17 cellular contexts compared by ENCODE assay signal in genomic region chr7:50649259-50649885, GRCh38.
DNase-seq lines count a peak whose midpoint lies in the region; ATAC-seq, FAIRE-seq and TF ChIP-seq lines count a peak whose summit lies in the region.
"Had no signal": no experiment of that assay in that cellular context is flagged by ENCODE, and none has a peak within 500 bp of the region (broad histone marks: within the 10 kb centered on the region; RNA-seq: fewer than 3 reads in every experiment).

No MANE protein-coding gene starts in this region.

- no peaks in the 10 kb centered on the region for H3K36me3 ChIP-seq in bronchial epithelial cell (ENCODE audit: control insufficient read depth, insufficient read depth, low read length)
- H3K36me3 ChIP-seq: BE2C had no signal

- H3K4me3 Mint-ChIP-seq in activated CD4-positive, alpha-beta memory T cell treated with anti-CD3 and anti-CD28 coated beads, Interleukin-2, amount 10 ng/mL, durations not matched to agents 7 days and 5 days: no peak overlapping the region
- H3K4me3 Mint-ChIP-seq in activated CD4-positive, alpha-beta memory T cell treated with anti-CD3 and anti-CD28 coated beads for 36 hours: no peak overlapping the region
- H3K4me3 Mint-ChIP-seq in stimulated activated effector memory CD8-positive, alpha-beta T cell treated with anti-CD3 and anti-CD28 coated beads, Interleukin-12 subunit alpha, Interleukin-12 subunit beta, amount 100 ng/mL, for 72 hours: no peak overlapping the region
- H3K4me3 Mint-ChIP-seq in type B pancreatic cell: no peak overlapping the region
- H3K4me3 Mint-ChIP-seq: CD8-positive, alpha-beta T cell had no signal

- no peak for TF ChIP-seq POLR2A in lower leg skin (IDR thresholded peaks at IDR 0.05)

- POLR2A ChIA-PET in activated CD4-positive, alpha-beta memory T cell treated with anti-CD3 and anti-CD28 coated beads, Interleukin-2, amount 10 ng/mL, durations not matched to agents 7 days and 5 days (lab: Charles Lee): interaction anchor here (1.9 kb wide), 1 partner anchor 13 kb away, joined by 6 read pairs; no protein-coding TSS in a partner anchor
- POLR2A ChIA-PET in activated CD4-positive, alpha-beta memory T cell treated with anti-CD3 and anti-CD28 coated beads for 36 hours (lab: Charles Lee): no interaction called here

- H3K27me3 ChIP-seq in bronchial epithelial cell (ENCODE audit: control insufficient read depth, insufficient read depth, low read length): no peaks in the 10 kb centered on the region
- H3K27me3 ChIP-seq: BE2C had no signal

- H3K4me1 Mint-ChIP-seq in activated CD4-positive, alpha-beta memory T cell treated with anti-CD3 and anti-CD28 coated beads, Interleukin-2, amount 10 ng/mL, durations not matched to agents 7 days and 5 days: peaks cover 7% of the 10 kb centered on the region
- peaks cover 6% of the 10 kb centered on the region for H3K4me1 Mint-ChIP-seq in activated CD4-positive, alpha-beta memory T cell treated with anti-CD3 and anti-CD28 coated beads for 36 hours (ENCODE audit: low read depth)
- H3K4me1 Mint-ChIP-seq in stimulated activated effector memory CD8-positive, alpha-beta T cell treated with anti-CD3 and anti-CD28 coated beads, Interleukin-12 subunit alpha, Interleukin-12 subunit beta, amount 100 ng/mL, for 72 hours: peaks cover 5% of the 10 kb centered on the region
- peaks cover 4% of the 10 kb centered on the region for H3K4me1 Mint-ChIP-seq in type B pancreatic cell (ENCODE audit: unreplicated experiment)

- no peak for TF ChIP-seq CTCF in bronchial epithelial cell (IDR thresholded peaks at IDR 0.05; ENCODE audit: insufficient read depth, low read length, severe bottlenecking)
- TF ChIP-seq CTCF in lower leg skin (IDR thresholded peaks at IDR 0.05): no peak
- TF ChIP-seq CTCF in type B pancreatic cell (conservative IDR thresholded peaks at IDR 0.05): no peak
- TF ChIP-seq CTCF in GM20000 (IDR thresholded peaks at IDR 0.05; ENCODE audit: extremely low read depth, missing control alignments): no peak

- intact Hi-C loops in activated CD4-positive, alpha-beta memory T cell treated with anti-CD3 and anti-CD28 coated beads for 36 hours (cut with micrococcal nuclease): no loop called here
- intact Hi-C loops in lower leg skin (cut with DNase I; ENCODE audit: low total_unique reads): no loop called here

- CTCF ChIA-PET in activated CD4-positive, alpha-beta memory T cell treated with anti-CD3 and anti-CD28 coated beads, Interleukin-2, amount 10 ng/mL, durations not matched to agents 7 days and 5 days (lab: Charles Lee): interaction anchor here (1.0 to 1.4 kb wide), 3 partner anchors 16 to 511 kb away, joined by 3 to 4 read pairs (median 4); no protein-coding TSS in a partner anchor
- CTCF ChIA-PET in activated CD4-positive, alpha-beta memory T cell treated with anti-CD3 and anti-CD28 coated beads for 36 hours (lab: Charles Lee): interaction anchor here (1.0 kb wide), 1 partner anchor 16 kb away, joined by 4 read pairs; no protein-coding TSS in a partner anchor

- WGBS in lower leg skin, 2 donors: 95 to 98% methylated on average over 7 of the region's 7 CpGs

- H3K27ac Mint-ChIP-seq in activated CD4-positive, alpha-beta memory T cell treated with anti-CD3 and anti-CD28 coated beads, Interleukin-2, amount 10 ng/mL, durations not matched to agents 7 days and 5 days: no peak overlapping the region
- no peak overlapping the region for H3K27ac Mint-ChIP-seq in activated CD4-positive, alpha-beta memory T cell treated with anti-CD3 and anti-CD28 coated beads for 36 hours
- H3K27ac Mint-ChIP-seq in stimulated activated effector memory CD8-positive, alpha-beta T cell treated with anti-CD3 and anti-CD28 coated beads, Interleukin-12 subunit alpha, Interleukin-12 subunit beta, amount 100 ng/mL, for 72 hours: peak overlapping the region; percentile 71
- H3K27ac Mint-ChIP-seq in type B pancreatic cell: no peak overlapping the region
- H3K27ac Mint-ChIP-seq: CD8-positive, alpha-beta T cell had no signal

- no peak for ATAC-seq in stimulated activated effector memory CD8-positive, alpha-beta T cell treated with anti-CD3 and anti-CD28 coated beads, Interleukin-12 subunit alpha, Interleukin-12 subunit beta, amount 100 ng/mL, for 72 hours
- ATAC-seq: CD8-positive, alpha-beta T cell; HCT116 had no signal

- DNase-seq in activated CD4-positive, alpha-beta memory T cell treated with anti-CD3 and anti-CD28 coated beads, Interleukin-2, amount 10 ng/mL, durations not matched to agents 7 days and 5 days: peak; percentile 11
- DNase-seq in activated CD4-positive, alpha-beta memory T cell treated with anti-CD3 and anti-CD28 coated beads for 36 hours: no peak
- DNase-seq in bronchial epithelial cell (ENCODE audit: low read depth): no peak
- peak; percentile 6 to 67 for DNase-seq in lower leg skin (ENCODE audit: low spot score in 2 of 2)
- no peak for DNase-seq in stimulated activated effector memory CD8-positive, alpha-beta T cell treated with anti-CD3 and anti-CD28 coated beads, Interleukin-12 subunit alpha, Interleukin-12 subunit beta, amount 100 ng/mL, for 72 hours (ENCODE audit: low spot score in 2 of 2)
- DNase-seq in cerebellar cortex (ENCODE audit: low spot score): no peak
- no peak for DNase-seq in type B pancreatic cell (ENCODE audit: extremely low spot score, unreplicated experiment)
- DNase-seq in GM20000 (ENCODE audit: low spot score): no peak
- DNase-seq: BE2C, DMS79, NCI-H1105 treated with DMSO at 0.1 percent for 48 hours, NCI-H187, NCI-H345, NCI-H69 had no signal

- H3K4me3 ChIP-seq in bronchial epithelial cell (ENCODE audit: low read depth, low read length): no peak overlapping the region
- no peak overlapping the region for H3K4me3 ChIP-seq in lower leg skin (ENCODE audit: low read depth, poor library complexity, severe bottlenecking)

- H3K36me3 Mint-ChIP-seq in activated CD4-positive, alpha-beta memory T cell treated with anti-CD3 and anti-CD28 coated beads, Interleukin-2, amount 10 ng/mL, durations not matched to agents 7 days and 5 days (ENCODE audit: low read depth): no peaks in the 10 kb centered on the region
- no peaks in the 10 kb centered on the region for H3K36me3 Mint-ChIP-seq in activated CD4-positive, alpha-beta memory T cell treated with anti-CD3 and anti-CD28 coated beads for 36 hours
- H3K36me3 Mint-ChIP-seq in stimulated activated effector memory CD8-positive, alpha-beta T cell treated with anti-CD3 and anti-CD28 coated beads, Interleukin-12 subunit alpha, Interleukin-12 subunit beta, amount 100 ng/mL, for 72 hours: no peaks in the 10 kb centered on the region
- H3K36me3 Mint-ChIP-seq in type B pancreatic cell: peaks cover 10% of the 10 kb centered on the region
- H3K36me3 Mint-ChIP-seq: CD8-positive, alpha-beta T cell had no signal

- peaks cover 5% of the 10 kb centered on the region for H3K27me3 Mint-ChIP-seq in activated CD4-positive, alpha-beta memory T cell treated with anti-CD3 and anti-CD28 coated beads, Interleukin-2, amount 10 ng/mL, durations not matched to agents 7 days and 5 days
- H3K27me3 Mint-ChIP-seq in activated CD4-positive, alpha-beta memory T cell treated with anti-CD3 and anti-CD28 coated beads for 36 hours: no peaks in the 10 kb centered on the region
- no peaks in the 10 kb centered on the region for H3K27me3 Mint-ChIP-seq in type B pancreatic cell

- no peaks in the 10 kb centered on the region for H3K9me3 Mint-ChIP-seq in activated CD4-positive, alpha-beta memory T cell treated with anti-CD3 and anti-CD28 coated beads, Interleukin-2, amount 10 ng/mL, durations not matched to agents 7 days and 5 days
- H3K9me3 Mint-ChIP-seq in activated CD4-positive, alpha-beta memory T cell treated with anti-CD3 and anti-CD28 coated beads for 36 hours: no peaks in the 10 kb centered on the region
- H3K9me3 Mint-ChIP-seq in stimulated activated effector memory CD8-positive, alpha-beta T cell treated with anti-CD3 and anti-CD28 coated beads, Interleukin-12 subunit alpha, Interleukin-12 subunit beta, amount 100 ng/mL, for 72 hours: no peaks in the 10 kb centered on the region
- H3K9me3 Mint-ChIP-seq in type B pancreatic cell: no peaks in the 10 kb centered on the region
- H3K9me3 Mint-ChIP-seq: CD8-positive, alpha-beta T cell had no signal

- peak; percentile 95 for FAIRE-seq in bronchial epithelial cell (lab: Jason Lieb, UNC)
- FAIRE-seq: D721Med had no signal

Comparison
In these comparisons a context has a peak if more than half of its experiments do, and no peak if none do; other contexts are left out.
1. DNase-seq: peak in activated CD4-positive, alpha-beta memory T cell treated with anti-CD3 and anti-CD28 coated beads, Interleukin-2, amount 10 ng/mL, durations not matched to agents 7 days and 5 days (single experiment) and lower leg skin (2 of 2); none in activated CD4-positive, alpha-beta memory T cell treated with anti-CD3 and anti-CD28 coated beads for 36 hours (single experiment), bronchial epithelial cell (single experiment), stimulated activated effector memory CD8-positive, alpha-beta T cell treated with anti-CD3 and anti-CD28 coated beads, Interleukin-12 subunit alpha, Interleukin-12 subunit beta, amount 100 ng/mL, for 72 hours (0 of 2), cerebellar cortex (single experiment), type B pancreatic cell (single experiment) and GM20000 (single experiment).